In genomic region chr6:110703906-110704594, GRCh38 we compare ENCODE assay signal across 1 cellular context.
TF ChIP-seq lines count a peak whose summit lies in the region.

No MANE protein-coding gene starts in this region.

TF ChIP-seq in HepG2, 621 proteins besides CTCF, POLR2A, EP300 and RAD21 (continued from another document and continues in another):
- TF ChIP-seq PCBP1 (IDR thresholded peaks at IDR 0.05; ENCODE audit: borderline replicate concordance, low read depth, low read length), result no peak
- TF ChIP-seq MXD1 (CRISPR knock-in tag; IDR thresholded peaks at IDR 0.05), result no peak
- TF ChIP-seq ARHGAP35 (CRISPR knock-in tag; IDR thresholded peaks at IDR 0.05; ENCODE audit: borderline replicate concordance), result no peak
- no peak for TF ChIP-seq ZNF850 (CRISPR knock-in tag; conservative IDR thresholded peaks at IDR 0.05)
- TF ChIP-seq ZBTB14 (CRISPR knock-in tag; IDR thresholded peaks at IDR 0.05), result no peak
- no peak for TF ChIP-seq PHF20 (CRISPR knock-in tag; IDR thresholded peaks at IDR 0.05)
- peak; percentile 77 for TF ChIP-seq HNF1A (IDR thresholded peaks at IDR 0.05; ENCODE audit: low read depth)
- TF ChIP-seq HNF1A (CRISPR knock-in tag; IDR thresholded peaks at IDR 0.05; ENCODE audit: borderline replicate concordance), result peak; percentile 67; the same call in 1 of the 2 replicates
- TF ChIP-seq CHD2 (IDR thresholded peaks at IDR 0.05; ENCODE audit: low read depth, low read length), result no peak
- TF ChIP-seq HOXD1 (CRISPR knock-in tag; IDR thresholded peaks at IDR 0.05), result peak; percentile 81; the same call in 1 of the 2 replicates
- no peak; the same call in 1 of the 2 replicates for TF ChIP-seq CCDC6 (CRISPR knock-in tag; IDR thresholded peaks at IDR 0.05)
- no peak for TF ChIP-seq TP53 (CRISPR knock-in tag; conservative IDR thresholded peaks at IDR 0.05)
- TF ChIP-seq SNAPC5 (CRISPR knock-in tag; IDR thresholded peaks at IDR 0.05; ENCODE audit: borderline replicate concordance), result 0 out of 2 replicates have a peak, but pooled peaks have one; percentile 29
- peak; percentile 79 for TF ChIP-seq ZNF770 (CRISPR knock-in tag; IDR thresholded peaks at IDR 0.05)
- TF ChIP-seq KDM4B (CRISPR knock-in tag; IDR thresholded peaks at IDR 0.05), result no peak
- 0 out of 2 replicates have a peak, but pooled peaks have one; percentile 61 for TF ChIP-seq SMYD3 (CRISPR knock-in tag; IDR thresholded peaks at IDR 0.05)
- TF ChIP-seq ZNF614 (CRISPR knock-in tag; IDR thresholded peaks at IDR 0.05; ENCODE audit: borderline replicate concordance), result peak; percentile 66; the same call in 1 of the 2 replicates
- TF ChIP-seq HMGXB3 (CRISPR knock-in tag; IDR thresholded peaks at IDR 0.05; ENCODE audit: borderline replicate concordance), result no peak
- TF ChIP-seq NR0B2 (CRISPR knock-in tag; IDR thresholded peaks at IDR 0.05), result no peak
- no peak for TF ChIP-seq BCLAF1 (IDR thresholded peaks at IDR 0.05)
- TF ChIP-seq E2F5 (CRISPR knock-in tag; conservative IDR thresholded peaks at IDR 0.05), result no peak
- TF ChIP-seq KDM6A (CRISPR knock-in tag; IDR thresholded peaks at IDR 0.05; ENCODE audit: low read depth), result peak; percentile 53; the same call in 1 of the 2 replicates
- no peak for TF ChIP-seq ZBTB4 (CRISPR knock-in tag; IDR thresholded peaks at IDR 0.05; ENCODE audit: borderline replicate concordance)
- TF ChIP-seq TIGD3 (CRISPR knock-in tag; IDR thresholded peaks at IDR 0.05; ENCODE audit: borderline replicate concordance), result no peak
- TF ChIP-seq ZBTB43 (CRISPR knock-in tag; conservative IDR thresholded peaks at IDR 0.05), result 0 out of 2 replicates have a peak, but pooled peaks have one; percentile 51
- no peak for TF ChIP-seq ZNF7 (CRISPR knock-in tag; IDR thresholded peaks at IDR 0.05)
- TF ChIP-seq ZNF772 (CRISPR knock-in tag; IDR thresholded peaks at IDR 0.05), result peak; percentile 55; the same call in 1 of the 2 replicates
- no peak for TF ChIP-seq MLLT10 (CRISPR knock-in tag; IDR thresholded peaks at IDR 0.05)
- peak; percentile 84; the same call in 1 of the 2 replicates for TF ChIP-seq ZBTB20 (CRISPR knock-in tag; IDR thresholded peaks at IDR 0.05; ENCODE audit: borderline replicate concordance, low read depth)
- TF ChIP-seq ZEB1 (IDR thresholded peaks at IDR 0.05; ENCODE audit: insufficient replicate concordance, low read depth), result peak; percentile 12
